Comparison of ENCODE assay signal across 25 cellular contexts in the genomic region with DNA sequence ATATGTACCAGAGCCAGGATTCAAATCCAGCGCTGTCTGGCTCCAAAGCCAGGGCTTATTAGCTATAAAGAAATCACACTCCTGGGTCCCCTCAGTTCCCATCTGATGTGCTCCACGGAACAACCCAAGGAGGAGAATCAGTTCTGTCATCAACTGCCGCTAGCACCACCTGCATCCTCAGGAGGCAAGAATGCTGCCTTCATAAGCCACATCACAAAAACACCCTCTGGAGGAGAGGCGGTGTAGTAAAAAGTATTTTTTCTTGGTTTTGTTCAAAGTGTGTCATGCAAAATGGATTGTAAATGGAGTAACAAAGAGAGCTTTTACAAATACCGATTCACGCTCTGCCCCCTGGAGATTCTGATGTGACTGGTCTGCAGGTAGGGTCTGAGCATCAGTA.
"Had no signal": no experiment of that assay in that cellular context is flagged by ENCODE, and none has a peak within 500 bp of the region (broad histone marks: within the 10 kb centered on the region; RNA-seq: fewer than 3 reads in every experiment).

No MANE protein-coding gene starts in this region.

- H3K9me3 ChIP-seq: adrenal gland, ascending aorta, lower lobe of right lung, right lobe of liver, thoracic aorta, upper lobe of left lung had no signal

- H3K4me3 Mint-ChIP-seq: activated CD4-positive, alpha-beta memory T cell treated with anti-CD3 and anti-CD28 coated beads for 36 hours; activated CD8-positive, alpha-beta memory T cell treated with anti-CD3 and anti-CD28 coated beads, Interleukin-2, amount 10 ng/mL, durations not matched to agents 7 days and 5 days; activated T-helper 1 cell treated with anti-CD3 and anti-CD28 coated beads, Interleukin-12 subunit alpha, Interleukin-12 subunit beta, Interleukin-2, Interleukin-4 antibody, amounts not matched to agents 30 ng/mL and 10 ng/mL and 1 ng/mL, durations not matched to agents 14 hours and 24 hours and 36 hours; naive B cell; neural crest cell; stimulated activated memory B cell treated with anti-CD40 and anti-IgM and Interleukin-4, amounts not matched to agents 10 μg/mL and 1 μg/mL and 100 μg/mL, for 72 hours had no signal

- H3K27ac ChIP-seq: adrenal gland, ascending aorta, brain microvascular endothelial cell, lower lobe of right lung, right lobe of liver, skin epidermis, thoracic aorta, upper lobe of left lung had no signal

- H3K4me3 ChIP-seq: adrenal gland, ascending aorta, lower lobe of right lung, right lobe of liver, skin epidermis, thoracic aorta, upper lobe of left lung had no signal

- H3K27me3 Mint-ChIP-seq: naive B cell; stimulated activated memory B cell treated with anti-CD40 and anti-IgM and Interleukin-4, amounts not matched to agents 10 μg/mL and 1 μg/mL and 100 μg/mL, for 72 hours had no signal

- H3K36me3 ChIP-seq: adrenal gland, ascending aorta, brain microvascular endothelial cell, right lobe of liver, thoracic aorta had no signal

- H3K27ac Mint-ChIP-seq: activated CD4-positive, alpha-beta memory T cell treated with anti-CD3 and anti-CD28 coated beads for 36 hours; activated CD8-positive, alpha-beta memory T cell treated with anti-CD3 and anti-CD28 coated beads, Interleukin-2, amount 10 ng/mL, durations not matched to agents 7 days and 5 days; activated naive CD4-positive, alpha-beta T cell treated with anti-CD3 and anti-CD28 coated beads, Interleukin-2, amount 50 U/mL, for 72 hours; activated T-helper 1 cell treated with anti-CD3 and anti-CD28 coated beads, Interleukin-12 subunit alpha, Interleukin-12 subunit beta, Interleukin-2, Interleukin-4 antibody, amounts not matched to agents 30 ng/mL and 10 ng/mL and 1 ng/mL, durations not matched to agents 14 hours and 24 hours and 36 hours; naive B cell; stimulated activated memory B cell treated with anti-CD40 and anti-IgM and Interleukin-4, amounts not matched to agents 10 μg/mL and 1 μg/mL and 100 μg/mL, for 72 hours had no signal

- H3K4me1 ChIP-seq: ascending aorta, right lobe of liver had no signal

- H3K9me3 Mint-ChIP-seq: activated CD4-positive, alpha-beta memory T cell treated with anti-CD3 and anti-CD28 coated beads for 36 hours; activated naive CD4-positive, alpha-beta T cell treated with anti-CD3 and anti-CD28 coated beads, Interleukin-2, amount 50 U/mL, for 72 hours; activated T-helper 1 cell treated with anti-CD3 and anti-CD28 coated beads, Interleukin-12 subunit alpha, Interleukin-12 subunit beta, Interleukin-2, Interleukin-4 antibody, amounts not matched to agents 30 ng/mL and 10 ng/mL and 1 ng/mL, durations not matched to agents 14 hours and 24 hours and 36 hours; naive B cell; neural crest cell; stimulated activated memory B cell treated with anti-CD40 and anti-IgM and Interleukin-4, amounts not matched to agents 10 μg/mL and 1 μg/mL and 100 μg/mL, for 72 hours had no signal

- ATAC-seq: activated CD8-positive, alpha-beta memory T cell treated with anti-CD3 and anti-CD28 coated beads, Interleukin-2, amount 10 ng/mL, durations not matched to agents 7 days and 5 days; lower lobe of right lung; right lobe of liver; stimulated activated memory B cell treated with anti-CD40 and anti-IgM and Interleukin-4, amounts not matched to agents 10 μg/mL and 1 μg/mL and 100 μg/mL, for 72 hours had no signal

- H3K27me3 ChIP-seq: adrenal gland, ascending aorta, brain microvascular endothelial cell, right lobe of liver, upper lobe of left lung had no signal

- DNase-seq: activated CD4-positive, alpha-beta memory T cell treated with anti-CD3 and anti-CD28 coated beads for 36 hours; activated CD8-positive, alpha-beta memory T cell treated with anti-CD3 and anti-CD28 coated beads, Interleukin-2, amount 10 ng/mL, durations not matched to agents 7 days and 5 days; activated gamma-delta T cell; adrenal gland; brain microvascular endothelial cell; caudate nucleus; dermis blood vessel endothelial cell; effector CD8-positive, alpha-beta T cell; foreskin melanocyte; kidney; lower lobe of right lung; mesendoderm; naive B cell; posterior cingulate gyrus; right lobe of liver; stimulated activated CD4-positive, alpha-beta T cell treated with anti-CD3 and anti-CD28 coated beads, Interleukin-1b, Interleukin-23, amount 100 ng/mL, for 48 hours; T-helper 9 cell had no signal

- H3K36me3 Mint-ChIP-seq: activated CD4-positive, alpha-beta memory T cell treated with anti-CD3 and anti-CD28 coated beads for 36 hours; activated CD8-positive, alpha-beta memory T cell treated with anti-CD3 and anti-CD28 coated beads, Interleukin-2, amount 10 ng/mL, durations not matched to agents 7 days and 5 days; activated naive CD4-positive, alpha-beta T cell treated with anti-CD3 and anti-CD28 coated beads, Interleukin-2, amount 50 U/mL, for 72 hours; naive B cell; stimulated activated memory B cell treated with anti-CD40 and anti-IgM and Interleukin-4, amounts not matched to agents 10 μg/mL and 1 μg/mL and 100 μg/mL, for 72 hours had no signal

- H3K4me1 Mint-ChIP-seq: activated CD8-positive, alpha-beta memory T cell treated with anti-CD3 and anti-CD28 coated beads, Interleukin-2, amount 10 ng/mL, durations not matched to agents 7 days and 5 days; stimulated activated memory B cell treated with anti-CD40 and anti-IgM and Interleukin-4, amounts not matched to agents 10 μg/mL and 1 μg/mL and 100 μg/mL, for 72 hours had no signal
